In genomic region chr12:12403264-12404248, GRCh38 we compare ENCODE assay signal across 12 cellular contexts. TPM values are rescaled to one million over a fixed set of nuclear protein-coding genes. Genes with fewer than 3 reads are reported as not detected.
DNase-seq lines count a peak whose midpoint lies in the region; ATAC-seq, FAIRE-seq and TF ChIP-seq lines count a peak whose summit lies in the region.
"Had no signal": no experiment of that assay in that cellular context is flagged by ENCODE, and none has a peak within 500 bp of the region (broad histone marks: within the 10 kb centered on the region; RNA-seq: fewer than 3 reads in every experiment).

No MANE protein-coding gene starts in this region.

- H3K14ac ChIP-seq in trophoblast cell (ENCODE audit: low read length), result no peak overlapping the region

- H3K9ac ChIP-seq in endothelial cell of umbilical vein (replicated peaks; ENCODE audit: extremely low read depth, insufficient read depth, low read length) (no peak overlapping the region), trophoblast cell (ENCODE audit: low read length) (no peak overlapping the region)

- H3K27ac ChIP-seq in endothelial cell of umbilical vein (ENCODE audit: insufficient read depth, low read depth, low read length) (no peak overlapping the region), trophoblast cell (ENCODE audit: low read depth, low read length) (no peak overlapping the region)
- H3K27ac ChIP-seq: brain microvascular endothelial cell had no signal

- in situ Hi-C loops in SK-MEL-5 (cut with HindIII; ENCODE audit: low pct_unique_long_range_greater_than_20kb, low sequenced_read_pairs), result no loop called here

- H2AFZ ChIP-seq in endothelial cell of umbilical vein (ENCODE audit: low read depth, low read length) (no peak overlapping the region), trophoblast cell (ENCODE audit: insufficient read depth, low read length, poor library complexity) (no peak overlapping the region)

- H3K18ac ChIP-seq in trophoblast cell (ENCODE audit: low read length), result no peak overlapping the region

- no peak overlapping the region for H3K4ac ChIP-seq in trophoblast cell (ENCODE audit: low read depth, low read length)

- H3K4me2 ChIP-seq in endothelial cell of umbilical vein (ENCODE audit: insufficient read depth, low read length), result no peak overlapping the region
- no peak overlapping the region for H3K4me2 ChIP-seq in trophoblast cell (ENCODE audit: low read length)

- H2BK120ac ChIP-seq in trophoblast cell (ENCODE audit: insufficient read depth, low read length, poor library complexity), result no peak overlapping the region

- peaks cover 6% of the 10 kb centered on the region for H3K4me1 ChIP-seq in endothelial cell of umbilical vein (ENCODE audit: control insufficient read depth, extremely low read depth, insufficient read depth, low read length)
- H3K4me1 ChIP-seq in trophoblast cell (ENCODE audit: control insufficient read depth in 1 of 2, insufficient read depth in 2 of 2, low read length in 2 of 2), result no peaks in the 10 kb centered on the region

- TF ChIP-seq POLR2A in endothelial cell of umbilical vein (IDR thresholded peaks at IDR 0.05; ENCODE audit: low read depth, low read length), result no peak

- H2AK5ac ChIP-seq in trophoblast cell (ENCODE audit: low read length), result no peak overlapping the region

- H3K36me3 ChIP-seq in endothelial cell of umbilical vein (ENCODE audit: control insufficient read depth in 2 of 2, extremely low read depth in 1 of 2, insufficient read depth in 2 of 2, low read length in 2 of 2) (no peaks in the 10 kb centered on the region), trophoblast cell (ENCODE audit: control insufficient read depth in 1 of 2, insufficient read depth in 2 of 2, low read length in 2 of 2) (no peaks in the 10 kb centered on the region)
- H3K36me3 ChIP-seq: brain microvascular endothelial cell had no signal

- no peaks in the 10 kb centered on the region for H3K9me1 ChIP-seq in endothelial cell of umbilical vein (replicated peaks; ENCODE audit: control insufficient read depth, extremely low read depth, insufficient read depth, low read length)

- no peaks in the 10 kb centered on the region for H3K79me2 ChIP-seq in endothelial cell of umbilical vein (ENCODE audit: control insufficient read depth, insufficient read depth, low read length)
- no peaks in the 10 kb centered on the region for H3K79me2 ChIP-seq in trophoblast cell (ENCODE audit: control insufficient read depth, insufficient read depth, low read length, poor library complexity)

- H3K27ac Mint-ChIP-seq in activated T-helper 1 cell treated with anti-CD3 and anti-CD28 coated beads, Interleukin-12 subunit alpha, Interleukin-12 subunit beta, Interleukin-2, Interleukin-4 antibody, amounts not matched to agents 30 ng/mL and 10 ng/mL and 1 ng/mL, durations not matched to agents 14 hours and 24 hours and 36 hours, result no peak overlapping the region
- H3K27ac Mint-ChIP-seq: HFFc6 had no signal

- peaks cover 36% of the 10 kb centered on the region for H3K36me3 Mint-ChIP-seq in activated T-helper 1 cell treated with anti-CD3 and anti-CD28 coated beads, Interleukin-12 subunit alpha, Interleukin-12 subunit beta, Interleukin-2, Interleukin-4 antibody, amounts not matched to agents 30 ng/mL and 10 ng/mL and 1 ng/mL, durations not matched to agents 14 hours and 24 hours and 36 hours (ENCODE audit: low read depth)

- H3K9me3 ChIP-seq in endothelial cell of umbilical vein (replicated peaks; ENCODE audit: control insufficient read depth, insufficient read depth, low read length) (no peaks in the 10 kb centered on the region), trophoblast cell (ENCODE audit: insufficient read depth, low read depth, low read length) (no peaks in the 10 kb centered on the region)

- no peak for TF ChIP-seq CTCF in endothelial cell of umbilical vein (IDR thresholded peaks at IDR 0.05; ENCODE audit: extremely low read depth in 1 of 2, insufficient read depth in 1 of 2, low read depth in 1 of 2, low read length in 2 of 2)

- H2BK5ac ChIP-seq in trophoblast cell (ENCODE audit: low read depth, low read length, poor library complexity), result no peak overlapping the region

- ATAC-seq in HG02884 (IDR thresholded peaks at IDR 0.05; ENCODE audit: unreplicated experiment), result no peak

- H3K23ac ChIP-seq in trophoblast cell (ENCODE audit: low read length), result no peak overlapping the region

- H2BK12ac ChIP-seq in trophoblast cell (ENCODE audit: low read length), result no peak overlapping the region

- CTCF ChIA-PET in endothelial cell of umbilical vein (lab: Charles Lee), result interaction anchor here (0.6 to 1.0 kb wide), 2 partner anchors 12 to 73 kb away, joined by 3 to 5 read pairs; no protein-coding TSS in a partner anchor

- peaks cover 8% of the 10 kb centered on the region for H3K9me3 Mint-ChIP-seq in activated T-helper 1 cell treated with anti-CD3 and anti-CD28 coated beads, Interleukin-12 subunit alpha, Interleukin-12 subunit beta, Interleukin-2, Interleukin-4 antibody, amounts not matched to agents 30 ng/mL and 10 ng/mL and 1 ng/mL, durations not matched to agents 14 hours and 24 hours and 36 hours
- H3K9me3 Mint-ChIP-seq: HFFc6 had no signal

- intact Hi-C loops in endothelial cell of umbilical vein (cut with micrococcal nuclease), result loop anchor here (2.0 kb wide), 1 partner anchor 39 kb away; no protein-coding TSS in a partner anchor
- intact Hi-C loops in activated T-helper 1 cell treated with anti-CD3 and anti-CD28 coated beads, Interleukin-12 subunit alpha, Interleukin-12 subunit beta, Interleukin-2, Interleukin-4 antibody, amounts not matched to agents 30 ng/mL and 10 ng/mL and 1 ng/mL, durations not matched to agents 14 hours and 24 hours and 36 hours (cut with micrococcal nuclease), result no loop called here

- DNase-seq in NCI-H1694 treated with DMSO at 0.1 percent for 48 hours (lab: John Stamatoyannopoulos, UW) (peak; percentile 31), NCI-H1694 (lab: John Stamatoyannopoulos, UW) (no peak), SK-MEL-5 (ENCODE audit: low read depth, low spot score) (peak; percentile 50), endothelial cell of umbilical vein (ENCODE audit: low read depth, low spot score) (peak; percentile 75), trophoblast cell (peak; percentile 42 to 86), GOT3 (lab: John Stamatoyannopoulos, UW) (no peak)
- no peak for DNase-seq in activated T-helper 1 cell treated with anti-CD3 and anti-CD28 coated beads, Interleukin-12 subunit alpha, Interleukin-12 subunit beta, Interleukin-2, Interleukin-4 antibody, amounts not matched to agents 30 ng/mL and 10 ng/mL and 1 ng/mL, durations not matched to agents 14 hours and 24 hours and 36 hours (ENCODE audit: low spot score)
- DNase-seq: activated CD4-positive, alpha-beta T cell treated with anti-CD3 and anti-CD28 coated beads, Interleukin-2, amount 50 U/mL, for 4 hours; brain microvascular endothelial cell; GDM1; HFFc6 had no signal

- H3K27me3 ChIP-seq in endothelial cell of umbilical vein (ENCODE audit: control insufficient read depth in 2 of 2, insufficient read depth in 2 of 2, low read length in 2 of 2), result no peaks in the 10 kb centered on the region
- H3K27me3 ChIP-seq in trophoblast cell (ENCODE audit: insufficient read depth, low read length), result no peaks in the 10 kb centered on the region
- H3K27me3 ChIP-seq: brain microvascular endothelial cell had no signal

- no peaks in the 10 kb centered on the region for H3K27me3 Mint-ChIP-seq in activated T-helper 1 cell treated with anti-CD3 and anti-CD28 coated beads, Interleukin-12 subunit alpha, Interleukin-12 subunit beta, Interleukin-2, Interleukin-4 antibody, amounts not matched to agents 30 ng/mL and 10 ng/mL and 1 ng/mL, durations not matched to agents 14 hours and 24 hours and 36 hours (ENCODE audit: insufficient read depth)

- WGBS in trophoblast cell (ENCODE audit: extremely low coverage, insufficient coverage, insufficient read length), result no CpG with 5 or more reads among the region's 9 CpGs

- no peak overlapping the region for H4K91ac ChIP-seq in trophoblast cell (ENCODE audit: low read depth, low read length)

- dilution Hi-C loops in endothelial cell of umbilical vein (cut with MboI; ENCODE audit: extremely low pct_ligation_motif_present, low sequenced_read_pairs), result no loop called here

- H4K20me1 ChIP-seq in endothelial cell of umbilical vein (replicated peaks; ENCODE audit: control insufficient read depth, extremely low read depth, insufficient read depth, low read length), result no peaks in the 10 kb centered on the region

- H3K79me1 ChIP-seq in trophoblast cell (ENCODE audit: low read length), result no peaks in the 10 kb centered on the region

- H3K4me3 Mint-ChIP-seq in activated T-helper 1 cell treated with anti-CD3 and anti-CD28 coated beads, Interleukin-12 subunit alpha, Interleukin-12 subunit beta, Interleukin-2, Interleukin-4 antibody, amounts not matched to agents 30 ng/mL and 10 ng/mL and 1 ng/mL, durations not matched to agents 14 hours and 24 hours and 36 hours, result no peak overlapping the region
- H3K4me3 Mint-ChIP-seq: HFFc6 had no signal

- no peak for FAIRE-seq in endothelial cell of umbilical vein (lab: Jason Lieb, UNC)

- H3K4me3 ChIP-seq in endothelial cell of umbilical vein (replicated peaks in 1 of 3; ENCODE audit: insufficient read depth in 1 of 3, low read depth in 1 of 3, low read length in 3 of 3), result no peak overlapping the region
- no peak overlapping the region for H3K4me3 ChIP-seq in trophoblast cell (ENCODE audit: low read depth, low read length)

- H3K4me1 Mint-ChIP-seq in activated T-helper 1 cell treated with anti-CD3 and anti-CD28 coated beads, Interleukin-12 subunit alpha, Interleukin-12 subunit beta, Interleukin-2, Interleukin-4 antibody, amounts not matched to agents 30 ng/mL and 10 ng/mL and 1 ng/mL, durations not matched to agents 14 hours and 24 hours and 36 hours (ENCODE audit: low read depth), result peaks cover 58% of the 10 kb centered on the region

- no TSS peak for BruUV-seq in endothelial cell of umbilical vein (replicated peaks; lab: Mats Ljungman, UMichigan)

- H4K8ac ChIP-seq in trophoblast cell (ENCODE audit: low read depth, low read length), result no peak overlapping the region

- POLR2A ChIA-PET in endothelial cell of umbilical vein (lab: Charles Lee), result interaction anchor here (0.7 kb wide), 1 partner anchor 54 kb away, joined by 3 read pairs; the partner anchor contains the start of gene MANSC1

- H4K12ac ChIP-seq in trophoblast cell (ENCODE audit: low read depth, low read length), result no peak overlapping the region

RNA-seq across cellular contexts. Expression of gene BORCS5, which starts 46.7 kb away (rescaled TPM):
- 13.2 and 17.2 TPM in 2 replicates for total RNA-seq in SK-MEL-5 (2014; rRNA removed; shearing (Covaris generic))
- 33.0 and 34.2 TPM in 2 replicates for polyA plus RNA-seq in SK-MEL-5 (2015; cell fraction: cytosol; rRNA removed)
- polyA plus RNA-seq in SK-MEL-5 (2015; cell fraction: nucleus; rRNA removed), result 25.0 and 28.9 TPM in 2 replicates
- total RNA-seq in endothelial cell of umbilical vein, result 10.5 and 11.5 TPM in 2 replicates
- 8.3 and 10.3 TPM in 2 replicates for polyA plus RNA-seq in endothelial cell of umbilical vein
- 11.6 and 12.1 TPM in 2 replicates for polyA plus RNA-seq in endothelial cell of umbilical vein (2011; cell fraction: cytosol; rRNA removed)
- 9.8 and 10.9 TPM in 2 replicates for polyA plus RNA-seq in endothelial cell of umbilical vein (2011; cell fraction: nucleus; rRNA removed)
- 8.0 and 10.8 TPM in 2 replicates for polyA plus RNA-seq in endothelial cell of umbilical vein (2012)
- polyA minus RNA-seq in endothelial cell of umbilical vein, result 11.7 and 21.3 TPM in 2 replicates
- 7.3 TPM for polyA minus RNA-seq in endothelial cell of umbilical vein (2011; cell fraction: cytosol; rRNA and poly(A)+ RNA removed)
- polyA minus RNA-seq in endothelial cell of umbilical vein (2011; cell fraction: nucleus; rRNA and poly(A)+ RNA removed), result 14.6 and 16.5 TPM in 2 replicates
- 5.6 and 6.3 TPM in 2 replicates for polyA plus RNA-seq in trophoblast cell (2013)
- total RNA-seq in activated T-helper 1 cell treated with anti-CD3 and anti-CD28 coated beads, Interleukin-12 subunit alpha, Interleukin-12 subunit beta, Interleukin-2, Interleukin-4 antibody, amounts not matched to agents 30 ng/mL and 10 ng/mL and 1 ng/mL, durations not matched to agents 14 hours and 24 hours and 36 hours, result 34.5 and 39.6 TPM in 2 replicates

RNA-seq across cellular contexts. Expression of gene MANSC1, which starts 53.5 kb away (rescaled TPM):
- 13.6 and 14.9 TPM in 2 replicates for total RNA-seq in SK-MEL-5 (2014; rRNA removed; shearing (Covaris generic))
- 30.9 and 34.9 TPM in 2 replicates for polyA plus RNA-seq in SK-MEL-5 (2015; cell fraction: cytosol; rRNA removed)
- 22.4 and 23.2 TPM in 2 replicates for polyA plus RNA-seq in SK-MEL-5 (2015; cell fraction: nucleus; rRNA removed)
- 56.5 and 65.0 TPM in 2 replicates for total RNA-seq in endothelial cell of umbilical vein
- 24.8 and 37.0 TPM in 2 replicates for polyA plus RNA-seq in endothelial cell of umbilical vein
- polyA plus RNA-seq in endothelial cell of umbilical vein (2011; cell fraction: cytosol; rRNA removed), result 32.6 and 38.9 TPM in 2 replicates
- 14.0 and 17.6 TPM in 2 replicates for polyA plus RNA-seq in endothelial cell of umbilical vein (2011; cell fraction: nucleus; rRNA removed)
- polyA plus RNA-seq in endothelial cell of umbilical vein (2012), result 48.0 and 52.3 TPM in 2 replicates
- 21.6 and 31.3 TPM in 2 replicates for polyA minus RNA-seq in endothelial cell of umbilical vein
- 1.0 TPM for polyA minus RNA-seq in endothelial cell of umbilical vein (2011; cell fraction: cytosol; rRNA and poly(A)+ RNA removed)
- polyA minus RNA-seq in endothelial cell of umbilical vein (2011; cell fraction: nucleus; rRNA and poly(A)+ RNA removed), result 7.9 and 9.4 TPM in 2 replicates
- polyA plus RNA-seq in trophoblast cell (2013), result 4.2 and 4.3 TPM in 2 replicates
- 0.83 and 1.4 TPM in 2 replicates for total RNA-seq in activated T-helper 1 cell treated with anti-CD3 and anti-CD28 coated beads, Interleukin-12 subunit alpha, Interleukin-12 subunit beta, Interleukin-2, Interleukin-4 antibody, amounts not matched to agents 30 ng/mL and 10 ng/mL and 1 ng/mL, durations not matched to agents 14 hours and 24 hours and 36 hours

Comparison
In these comparisons a context has a peak if more than half of its experiments do, and no peak if none do; other contexts are left out.
1. DNase-seq: peak in NCI-H1694 treated with DMSO at 0.1 percent for 48 hours (single experiment), SK-MEL-5 (single experiment), endothelial cell of umbilical vein (single experiment) and trophoblast cell (2 of 2); none in NCI-H1694 (single experiment), GOT3 (single experiment) and activated T-helper 1 cell treated with anti-CD3 and anti-CD28 coated beads, Interleukin-12 subunit alpha, Interleukin-12 subunit beta, Interleukin-2, Interleukin-4 antibody, amounts not matched to agents 30 ng/mL and 10 ng/mL and 1 ng/mL, durations not matched to agents 14 hours and 24 hours and 36 hours (single experiment).